ENCODE assay signal across 16 cellular contexts in genomic region chr15:55110446-55110845, GRCh38.
"Had no signal": no experiment of that assay in that cellular context is flagged by ENCODE, and none has a peak within 500 bp of the region (broad histone marks: within the 10 kb centered on the region; RNA-seq: fewer than 3 reads in every experiment).

No MANE protein-coding gene starts in this region.

- DNase-seq: activated CD4-positive, alpha-beta memory T cell treated with anti-CD3 and anti-CD28 coated beads for 36 hours; activated effector memory CD4-positive, alpha-beta T cell treated with anti-CD3 and anti-CD28 coated beads, Interleukin-2, amount 50 U/mL, for 16 hours; activated T-cell treated with anti-CD3 and anti-CD28 coated beads, Interleukin-2, amount 50 U/mL, for 4 hours; anterior cingulate cortex; foreskin keratinocyte; head of caudate nucleus; left ventricle myocardium inferior; stimulated activated CD4-positive, alpha-beta T cell treated with anti-CD3 and anti-CD28 coated beads, Interleukin-12 subunit alpha, Interleukin-12 subunit beta, amount 100 ng/mL, for 4 hours; stimulated activated naive CD8-positive, alpha-beta T cell treated with anti-CD3 and anti-CD28 coated beads, Interleukin-15, Interleukin-2, amounts not matched to agents 100 U/mL and 50 U/mL, for 24 hours had no signal

- H3K27me3 Mint-ChIP-seq: activated CD4-positive, alpha-beta memory T cell treated with anti-CD3 and anti-CD28 coated beads for 36 hours; activated naive CD8-positive, alpha-beta T cell; type B pancreatic cell had no signal

- H3K27me3 ChIP-seq: breast epithelium, esophagus muscularis mucosa, foreskin keratinocyte, suprapubic skin had no signal

- H3K4me3 Mint-ChIP-seq: activated CD4-positive, alpha-beta memory T cell treated with anti-CD3 and anti-CD28 coated beads for 36 hours; activated naive CD8-positive, alpha-beta T cell; activated T-cell treated with anti-CD3 and anti-CD28 coated beads, Interleukin-2, amount 50 U/mL, for 4 hours; neural crest cell; type B pancreatic cell had no signal

- ATAC-seq: activated T-cell treated with anti-CD3 and anti-CD28 coated beads, Interleukin-2, amount 50 U/mL, for 4 hours; foreskin keratinocyte; stimulated activated naive CD8-positive, alpha-beta T cell treated with anti-CD3 and anti-CD28 coated beads, Interleukin-15, Interleukin-2, amounts not matched to agents 100 U/mL and 50 U/mL, for 24 hours had no signal

- H3K36me3 ChIP-seq: breast epithelium, esophagus muscularis mucosa, left ventricle myocardium inferior, suprapubic skin had no signal

- H3K4me1 ChIP-seq: breast epithelium, esophagus muscularis mucosa, left ventricle myocardium inferior, suprapubic skin had no signal

- H3K9me3 ChIP-seq: esophagus muscularis mucosa, suprapubic skin had no signal

- H3K9me3 Mint-ChIP-seq: activated CD4-positive, alpha-beta memory T cell treated with anti-CD3 and anti-CD28 coated beads for 36 hours; neural crest cell; type B pancreatic cell had no signal

- FAIRE-seq: keratinocyte had no signal

- H3K27ac Mint-ChIP-seq: activated CD4-positive, alpha-beta memory T cell treated with anti-CD3 and anti-CD28 coated beads for 36 hours; activated naive CD8-positive, alpha-beta T cell; type B pancreatic cell had no signal

- H3K36me3 Mint-ChIP-seq: activated CD4-positive, alpha-beta memory T cell treated with anti-CD3 and anti-CD28 coated beads for 36 hours; activated naive CD8-positive, alpha-beta T cell; type B pancreatic cell had no signal

- H3K4me3 ChIP-seq: breast epithelium, esophagus muscularis mucosa, left ventricle myocardium inferior, suprapubic skin had no signal

- H3K27ac ChIP-seq: breast epithelium, esophagus muscularis mucosa, foreskin keratinocyte, left ventricle myocardium inferior, suprapubic skin had no signal
